13 cellular contexts compared by ENCODE assay signal in the genomic region with DNA sequence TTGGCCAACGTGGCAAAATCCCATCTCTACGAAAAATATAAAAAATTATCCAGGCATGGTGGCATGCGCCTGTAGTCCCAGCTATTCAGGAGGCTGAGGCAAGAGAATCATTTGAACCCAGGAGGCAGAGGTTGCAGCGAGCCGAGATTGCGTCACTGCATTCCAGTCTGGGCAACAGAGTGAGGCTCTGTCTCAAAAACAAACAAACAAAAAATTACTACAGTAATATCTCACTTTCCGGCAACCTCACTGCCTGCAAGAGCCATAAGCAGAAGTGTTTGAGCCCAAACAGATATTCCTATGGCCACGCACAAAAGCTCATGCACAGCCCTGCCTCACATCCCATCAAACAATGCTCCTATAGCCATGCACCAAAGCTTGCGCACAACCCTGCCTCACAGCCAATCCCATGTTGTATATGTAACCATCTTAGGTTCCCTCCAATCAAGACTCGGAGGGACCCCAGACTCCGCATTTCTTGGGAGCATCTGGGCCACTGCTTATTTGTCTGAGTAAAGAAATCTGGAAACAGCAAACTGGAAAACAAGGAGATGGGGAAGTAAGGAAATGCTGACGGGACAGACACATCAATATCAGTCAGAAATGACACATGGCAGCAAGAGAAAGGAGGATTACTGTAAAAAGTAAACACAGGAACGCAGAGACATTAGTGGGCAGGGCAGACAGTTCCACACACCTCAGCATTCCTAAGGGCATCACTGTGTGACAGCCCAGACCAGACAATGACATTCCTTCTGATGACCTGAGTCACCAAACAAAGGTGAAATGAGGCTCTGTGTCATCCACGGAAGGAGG. TPM values are rescaled to one million over a fixed set of nuclear protein-coding genes. Genes with fewer than 3 reads are reported as not detected.
DNase-seq lines count a peak whose midpoint lies in the region; ATAC-seq and TF ChIP-seq lines count a peak whose summit lies in the region.
"Had no signal": no experiment of that assay in that cellular context is flagged by ENCODE, and none has a peak within 500 bp of the region (broad histone marks: within the 10 kb centered on the region; RNA-seq: fewer than 3 reads in every experiment).

No MANE protein-coding gene starts in this region.

- DNase-seq in HCEC 1CT (peak; percentile 70), adrenal gland (peak in 4 of 7 donors; percentile 50 to 66 (median 58)), right atrium auricular region (ENCODE audit: low spot score) (no peak), stomach (peak; percentile 21), amygdala (lab: John Stamatoyannopoulos, UW) (no peak), COR-L47 (lab: John Stamatoyannopoulos, UW) (no peak), iPS-NIHi7 (ENCODE audit: extremely low spot score) (no peak)
- DNase-seq: activated T-cell treated with anti-CD3 and anti-CD28 coated beads, Interleukin-2, amount 50 U/mL, for 4 hours; GOT3; hippocampal formation; Kasumi-1 had no signal

- H3K9me3 ChIP-seq in adrenal gland (replicated peaks in 1 of 3) (no peaks in the 10 kb centered on the region), right atrium auricular region (no peaks in the 10 kb centered on the region), stomach (no peaks in the 10 kb centered on the region)

- H3K4me3 ChIP-seq in adrenal gland (no peak overlapping the region), right atrium auricular region (no peak overlapping the region), stomach (no peak overlapping the region)
- H3K4me3 ChIP-seq: SK-N-MC had no signal

- WGBS in adrenal gland, 4 donors: 69 to 78% (median 74%) methylated on average over 14 of the region's 14 CpGs
- WGBS in stomach, 5 donors: 85 to 95% (median 89%) methylated on average over 14 of the region's 14 CpGs

- TF ChIP-seq CTCF in adrenal gland (IDR thresholded peaks at IDR 0.05): no peak
- TF ChIP-seq CTCF in right atrium auricular region (IDR thresholded peaks at IDR 0.05): no peak
- no peak for TF ChIP-seq CTCF in stomach (IDR thresholded peaks at IDR 0.05)

- no peak for TF ChIP-seq EP300 in stomach (IDR thresholded peaks at IDR 0.05)

- H3K27me3 ChIP-seq in adrenal gland (no peaks in the 10 kb centered on the region), right atrium auricular region (no peaks in the 10 kb centered on the region), stomach (no peaks in the 10 kb centered on the region)

- no peaks in the 10 kb centered on the region for H3K36me3 ChIP-seq in adrenal gland (replicated peaks in 1 of 2)
- no peaks in the 10 kb centered on the region for H3K36me3 ChIP-seq in right atrium auricular region
- peaks cover 0 to 44% (median 18%) of the 10 kb centered on the region in 4 donors for H3K36me3 ChIP-seq in stomach

- H3K27ac ChIP-seq in adrenal gland: peak overlapping the region; percentile 68 to 94 (median 76)
- H3K27ac ChIP-seq in right atrium auricular region: peak overlapping the region; percentile 50 to 78
- peak overlapping the region in 4 of 5 donors; percentile 58 to 71 (median 66) for H3K27ac ChIP-seq in stomach

- intact Hi-C loops in adrenal gland (cut with DNase I): no loop called here
- intact Hi-C loops in stomach (cut with DNase I; ENCODE audit: low total_unique reads): no loop called here

- ATAC-seq in GM19455 (IDR thresholded peaks at IDR 0.05; ENCODE audit: unreplicated experiment): no peak
- ATAC-seq: activated T-cell treated with anti-CD3 and anti-CD28 coated beads, Interleukin-2, amount 50 U/mL, for 4 hours had no signal

- peaks cover 43 to 55% of the 10 kb centered on the region in 2 donors for H3K4me1 ChIP-seq in adrenal gland (replicated peaks in 1 of 2)
- H3K4me1 ChIP-seq in right atrium auricular region: peaks cover 0 to 61% of the 10 kb centered on the region in 2 donors
- peaks cover 53 to 72% (median 66%) of the 10 kb centered on the region in 4 donors for H3K4me1 ChIP-seq in stomach

- TF ChIP-seq POLR2A in adrenal gland (IDR thresholded peaks at IDR 0.05) (no peak), stomach (IDR thresholded peaks at IDR 0.05) (no peak)

RNA-seq across cellular contexts. Expression of a gene that starts 37.1 kb away (rescaled TPM):
- 10 to 100 TPM; 48.3 to 78.9 (median 67.5) TPM for total RNA-seq in adrenal gland
- 10 to 100 TPM; 24.9 to 45.3 (median 29.8) TPM for polyA plus RNA-seq in adrenal gland
- 10 to 100 TPM; 20.7 to 24.5 TPM for total RNA-seq in right atrium auricular region
- total RNA-seq in stomach: 10 to 100 TPM; 10.7 to 25.0 (median 22.0) TPM
- polyA plus RNA-seq in stomach: 10 to 100 TPM in 2 of 3 donors, 1 to 10 TPM in 1; 9.8 to 15.4 (median 14.4) TPM

RNA-seq across cellular contexts. Expression of a gene that starts 39.6 kb away (rescaled TPM):
- total RNA-seq in adrenal gland (10 to 100 TPM; 19.6 to 55.9 (median 43.8) TPM), right atrium auricular region (10 to 100 TPM; 11.5 to 22.5 TPM), stomach (10 to 100 TPM in 3 of 5 donors, 1 to 10 TPM in 1, not detected in 1; 4.1 to 35.7 (median 18.4) TPM)
- polyA plus RNA-seq in adrenal gland (10 to 100 TPM; 23.6 to 32.8 (median 26.2) TPM), stomach (10 to 100 TPM; 21.8 to 35.1 (median 30.5) TPM)

RNA-seq across cellular contexts. Expression of a gene that starts 53.4 kb away (rescaled TPM):
- 1 to 10 TPM in 6 of 8 donors, under 1 TPM in 2; 0.36 to 6.9 (median 2.9) TPM for total RNA-seq in adrenal gland
- 1 to 10 TPM in 1 of 3 donors, under 1 TPM in 1, not detected in 1; 0.34 to 1.4 TPM for polyA plus RNA-seq in adrenal gland
- 1 to 10 TPM in 1 of 2 donors, not detected in 1; 1.6 TPM for total RNA-seq in right atrium auricular region
- total RNA-seq in stomach: not detected
- under 1 TPM in 1 of 3 donors, not detected in 2; 0.28 TPM for polyA plus RNA-seq in stomach

Comparison
In these comparisons a context has a peak if more than half of its experiments do, and no peak if none do; other contexts are left out.
1. DNase-seq: peak in HCEC 1CT (single experiment), adrenal gland (4 of 7) and stomach (single experiment); none in right atrium auricular region (single experiment), amygdala (0 of 56), COR-L47 (single experiment) and iPS-NIHi7 (single experiment).
2. Peak in every context shown above with its lines, with median percentiles within 50 percentile points of each other: H3K27ac ChIP-seq.